ENCODE assay signal across 17 cellular contexts in the genomic region with DNA sequence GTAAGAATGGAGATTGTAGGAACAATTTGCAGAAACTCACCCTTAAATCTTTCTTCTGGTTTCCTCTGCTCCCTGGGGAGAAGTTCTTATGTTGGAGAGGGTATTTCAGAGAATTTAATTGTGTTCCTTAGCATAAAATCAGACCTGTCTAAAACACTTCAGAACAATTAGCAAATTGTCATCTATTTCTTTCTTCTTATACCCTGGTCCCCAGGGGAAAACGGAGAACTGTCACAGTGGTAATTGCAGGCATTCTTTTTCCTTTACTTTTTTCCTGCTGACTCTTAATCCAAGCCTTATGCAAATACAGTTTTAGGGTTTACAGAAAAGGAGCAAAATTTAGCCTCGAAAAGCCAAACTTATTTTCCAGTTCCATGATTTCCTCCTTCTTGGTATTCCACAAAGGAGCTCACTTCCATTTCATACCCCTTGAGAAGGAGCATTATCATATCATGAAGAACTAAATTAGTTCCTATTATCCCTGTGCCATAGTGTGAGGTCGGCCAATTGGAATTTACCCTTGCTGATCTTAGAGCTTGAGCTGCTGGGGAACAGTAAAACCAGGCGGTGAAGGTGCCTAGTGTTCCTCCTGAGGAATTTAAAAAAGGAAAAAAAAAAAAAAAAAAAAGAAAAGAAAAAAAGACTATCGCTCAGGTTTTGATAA.
A peak's percentile ranks its signal among the peaks of the same experiment; 100 is the strongest.
DNase-seq lines count a peak whose midpoint lies in the region; ATAC-seq, FAIRE-seq and TF ChIP-seq lines count a peak whose summit lies in the region.
"Had no signal": no experiment of that assay in that cellular context is flagged by ENCODE, and none has a peak within 500 bp of the region (broad histone marks: within the 10 kb centered on the region; RNA-seq: fewer than 3 reads in every experiment).

No MANE protein-coding gene starts in this region.

- H3K79me2 ChIP-seq in astrocyte (ENCODE audit: insufficient read depth, low read length) (no peaks in the 10 kb centered on the region), HepG2 (ENCODE audit: insufficient read depth, low read length) (no peaks in the 10 kb centered on the region)

- H3K27ac Mint-ChIP-seq in astrocyte (ENCODE audit: unreplicated experiment): peak overlapping the region; percentile 15
- H3K27ac Mint-ChIP-seq: CD4-positive, CD25-positive, alpha-beta regulatory T cell; IgD-negative memory B cell had no signal

- H3K36me3 ChIP-seq in astrocyte (ENCODE audit: insufficient read depth, low read length) (no peaks in the 10 kb centered on the region), HepG2 (replicated peaks in 1 of 2; ENCODE audit: control insufficient read depth in 1 of 2, insufficient read depth in 2 of 2, low read length in 2 of 2) (no peaks in the 10 kb centered on the region)
- H3K36me3 ChIP-seq: SJCRH30 had no signal

- peak; percentile 45 for DNase-seq in EH (ENCODE audit: low read depth)
- DNase-seq in M059J (ENCODE audit: low read depth): peak; percentile 25
- no peak for DNase-seq in astrocyte (ENCODE audit: low read depth)
- DNase-seq in myocyte (ENCODE audit: low read depth): peak; percentile 10
- no peak for DNase-seq in HepG2 (ENCODE audit: low spot score)
- DNase-seq in GM10248 (ENCODE audit: extremely low spot score): no peak
- DNase-seq in occipital lobe (lab: John Stamatoyannopoulos, UW): no peak
- DNase-seq: AML-193; CD4-positive, CD25-positive, alpha-beta regulatory T cell; DMS79; GF-D8; MV-4-11; OCI-M1 had no signal

- no peak for TF ChIP-seq RAD21 in HepG2 (CRISPR knock-in tag; IDR thresholded peaks at IDR 0.05)

- H3K4me1 Mint-ChIP-seq in astrocyte (ENCODE audit: low read depth, unreplicated experiment): peaks cover 28% of the 10 kb centered on the region
- H3K4me1 Mint-ChIP-seq: CD4-positive, CD25-positive, alpha-beta regulatory T cell; IgD-negative memory B cell had no signal

- no peaks in the 10 kb centered on the region for H3K27me3 Mint-ChIP-seq in astrocyte (ENCODE audit: low read depth, unreplicated experiment)
- H3K27me3 Mint-ChIP-seq: IgD-negative memory B cell had no signal

- H3K9me3 Mint-ChIP-seq in astrocyte (ENCODE audit: unreplicated experiment): no peaks in the 10 kb centered on the region

- H4K20me1 ChIP-seq in astrocyte (ENCODE audit: insufficient read depth, low read length) (no peaks in the 10 kb centered on the region), HepG2 (ENCODE audit: insufficient read depth, low read length) (no peaks in the 10 kb centered on the region)

- peaks cover 22% of the 10 kb centered on the region for H3K4me1 ChIP-seq in astrocyte (ENCODE audit: insufficient read depth, low read length)
- no peaks in the 10 kb centered on the region for H3K4me1 ChIP-seq in HepG2 (ENCODE audit: insufficient read depth, low read length)

- no TSS peak for BruUV-seq in HepG2 (replicated peaks; lab: Mats Ljungman, UMichigan)

- no peak overlapping the region for H3K4me3 ChIP-seq in astrocyte (ENCODE audit: insufficient read depth, low read depth, low read length)
- H3K4me3 ChIP-seq in HepG2 (replicated peaks in 1 of 3; ENCODE audit: insufficient read depth in 1 of 3, low read depth in 2 of 3, low read length in 3 of 3): no peak overlapping the region
- H3K4me3 ChIP-seq: SJCRH30 had no signal

- WGBS in HepG2 (ENCODE audit: low lambda C conversion rate): 7% methylated on average over 5 of the region's 5 CpGs

- intact Hi-C loops in HepG2 (cut with micrococcal nuclease; ENCODE audit: unreplicated experiment): no loop called here

- in situ Hi-C loops in HepG2 (cut with HindIII; ENCODE audit: extremely low pct_ligation_motif_present, low pct_unique_long_range_greater_than_20kb): no loop called here

- CTCF ChIA-PET in HepG2 (lab: Yijun Ruan, JAX; ENCODE audit: low intra/inter-chr PET ratio, low total read pairs): no interaction called here
- CTCF ChIA-PET in GM10248 (lab: Yijun Ruan, JAX): interaction anchor here (3.3 kb wide), 1 partner anchor 22 kb away, joined by 7 read pairs; no protein-coding TSS in a partner anchor

- FAIRE-seq in astrocyte (lab: Jason Lieb, UNC) (no peak), HepG2 (lab: Jason Lieb, UNC) (no peak)

- H3K36me3 Mint-ChIP-seq in astrocyte (ENCODE audit: low read depth, unreplicated experiment): no peaks in the 10 kb centered on the region
- H3K36me3 Mint-ChIP-seq: CD4-positive, CD25-positive, alpha-beta regulatory T cell had no signal

- H2AFZ ChIP-seq in astrocyte (ENCODE audit: low read depth, low read length) (no peak overlapping the region), HepG2 (ENCODE audit: low read length) (no peak overlapping the region)

- H3K4me3 Mint-ChIP-seq in astrocyte (ENCODE audit: unreplicated experiment): no peak overlapping the region
- H3K4me3 Mint-ChIP-seq: CD4-positive, CD25-positive, alpha-beta regulatory T cell; IgD-negative memory B cell had no signal

- POLR2A ChIA-PET in HepG2 (lab: Yijun Ruan, JAX): no interaction called here
- POLR2A ChIA-PET in GM10248 (lab: Yijun Ruan, JAX): no interaction called here

- H3K27ac ChIP-seq in astrocyte (ENCODE audit: low read depth, low read length) (peak overlapping the region; percentile 65), HepG2 (ENCODE audit: extremely low read length, insufficient read depth, low read length) (no peak overlapping the region)
- H3K27ac ChIP-seq: RWPE1, SJCRH30 had no signal

- ATAC-seq in HepG2: no peak
- ATAC-seq in GM19324 (IDR thresholded peaks at IDR 0.05; ENCODE audit: low FRiP score, unreplicated experiment): no peak

- no peaks in the 10 kb centered on the region for H3K9me3 ChIP-seq in astrocyte (ENCODE audit: insufficient read depth, low read depth, low read length)
- peaks cover 6% of the 10 kb centered on the region; the same call in 1 of the 2 replicates for H3K9me3 ChIP-seq in HepG2 (ENCODE audit: low read length)

- no peak for TF ChIP-seq CTCF in astrocyte (IDR thresholded peaks at IDR 0.05; ENCODE audit: insufficient read depth, low read depth, low read length)
- no peak for TF ChIP-seq CTCF in HepG2 (CRISPR knock-in tag; IDR thresholded peaks at IDR 0.05)
- TF ChIP-seq CTCF in GM10248 (IDR thresholded peaks at IDR 0.05; ENCODE audit: control extremely low read depth, extremely low read depth, low read depth, missing control alignments): no peak

- no peak for TF ChIP-seq POLR2A in HepG2 (IDR thresholded peaks at IDR 0.05; ENCODE audit: insufficient read depth in 1 of 2, low read depth in 2 of 2, low read length in 2 of 2)

- no peaks in the 10 kb centered on the region for H3K27me3 ChIP-seq in astrocyte (ENCODE audit: insufficient read depth, low read length)
- no peaks in the 10 kb centered on the region for H3K27me3 ChIP-seq in HepG2 (ENCODE audit: control insufficient read depth in 1 of 2, insufficient read depth in 2 of 2, low read length in 2 of 2)
- H3K27me3 ChIP-seq: SJCRH30 had no signal

- H3K4me2 ChIP-seq in astrocyte (ENCODE audit: low read length): peak overlapping the region; percentile 23
- no peak overlapping the region for H3K4me2 ChIP-seq in HepG2 (ENCODE audit: low read depth, low read length)

- TF ChIP-seq EP300 in HepG2 (IDR thresholded peaks at IDR 0.05; ENCODE audit: low read depth in 2 of 2, low read length in 2 of 2): no peak
- no peak for TF ChIP-seq EP300 in HepG2 (CRISPR knock-in tag; IDR thresholded peaks at IDR 0.05; ENCODE audit: borderline replicate concordance)

- H3K9ac ChIP-seq in astrocyte (ENCODE audit: low read length) (no peak overlapping the region), HepG2 (ENCODE audit: insufficient read depth, low read depth, low read length) (no peak overlapping the region)

TF ChIP-seq in HepG2, 621 proteins besides CTCF, POLR2A, EP300 and RAD21:
- TF ChIP-seq SOX5 (CRISPR knock-in tag; IDR thresholded peaks at IDR 0.05; ENCODE audit: borderline replicate concordance) (no peak), MAFG (CRISPR knock-in tag; IDR thresholded peaks at IDR 0.05) (no peak), ZFP62 (CRISPR knock-in tag; IDR thresholded peaks at IDR 0.05) (no peak)

Comparison
In these comparisons a context has a peak if more than half of its experiments do, and no peak if none do; other contexts are left out.
1. DNase-seq: peak in EH (single experiment), M059J (single experiment) and myocyte (single experiment); none in astrocyte (single experiment), HepG2 (single experiment), GM10248 (single experiment) and occipital lobe (single experiment).